22 cellular contexts compared by ENCODE assay signal in genomic region chr5:135027318-135027698, GRCh38. TPM values are rescaled to one million over a fixed set of nuclear protein-coding genes. Genes with fewer than 3 reads are reported as not detected.
DNase-seq lines count a peak whose midpoint lies in the region; ATAC-seq, FAIRE-seq and TF ChIP-seq lines count a peak whose summit lies in the region.
"Had no signal": no experiment of that assay in that cellular context is flagged by ENCODE, and none has a peak within 500 bp of the region (broad histone marks: within the 10 kb centered on the region; RNA-seq: fewer than 3 reads in every experiment).

No MANE protein-coding gene starts in this region.

- intact Hi-C loops in right lobe of liver (cut with DNase I) (no loop called here), transverse colon (cut with DNase I; ENCODE audit: low total_unique reads) (no loop called here)

- no peak overlapping the region for H3K9ac ChIP-seq in HUES48 (ENCODE audit: low read depth, low read length)

- ATAC-seq in right lobe of liver (no peak), GM18517 (IDR thresholded peaks at IDR 0.05; ENCODE audit: unreplicated experiment) (no peak)
- ATAC-seq: activated naive CD4-positive, alpha-beta T cell treated with anti-CD3 and anti-CD28 coated beads, Interleukin-2, amount 50 U/mL, for 72 hours; activated T-cell treated with anti-CD3 and anti-CD28 coated beads, Interleukin-2, amount 50 U/mL, for 72 hours; body of pancreas; left ventricle myocardium superior; Right ventricle myocardium inferior had no signal

- TF ChIP-seq CTCF in brain (conservative IDR thresholded peaks at IDR 0.05): no peak
- TF ChIP-seq CTCF in right lobe of liver (IDR thresholded peaks at IDR 0.05): no peak
- TF ChIP-seq CTCF in transverse colon (IDR thresholded peaks at IDR 0.05): no peak
- no peak for TF ChIP-seq CTCF in D721Med (IDR thresholded peaks at IDR 0.05; ENCODE audit: insufficient read depth, missing control alignments)

- peaks cover 0 to 12% (median 4%) of the 10 kb centered on the region in 5 experiments for H3K9me3 Mint-ChIP-seq in brain
- H3K9me3 Mint-ChIP-seq: activated T-cell treated with anti-CD3 and anti-CD28 coated beads, Interleukin-2, amount 50 U/mL, for 72 hours had no signal

- H3K4me3 Mint-ChIP-seq in brain: peak overlapping the region in 3 of 5 experiments; percentile 9 to 78 (median 70)
- H3K4me3 Mint-ChIP-seq: activated T-cell treated with anti-CD3 and anti-CD28 coated beads, Interleukin-2, amount 50 U/mL, for 72 hours had no signal

- TF ChIP-seq POLR2A in right lobe of liver (IDR thresholded peaks at IDR 0.05) (no peak), transverse colon (IDR thresholded peaks at IDR 0.05) (no peak)

- TF ChIP-seq EP300 in transverse colon (IDR thresholded peaks at IDR 0.05; ENCODE audit: low read depth): no peak

- in situ Hi-C loops in transverse colon (cut with MboI; ENCODE audit: low pct_ligation_motif_present in 1 of 4, low pct_unique_long_range_greater_than_20kb in 1 of 4, low sequenced_read_pairs in 3 of 4): loop anchor here in 1 of 4 donors (25.0 kb wide), 1 partner anchor 160 kb away; no protein-coding TSS in a partner anchor

- H3K27me3 ChIP-seq in HUES48 (ENCODE audit: control insufficient read depth, insufficient read depth, low read length): peaks cover 85% of the 10 kb centered on the region
- peaks cover 19 to 40% of the 10 kb centered on the region in 2 donors for H3K27me3 ChIP-seq in right lobe of liver
- H3K27me3 ChIP-seq in transverse colon: peaks cover 69% of the 10 kb centered on the region

- FAIRE-seq in D721Med (lab: Jason Lieb, UNC): no peak
- FAIRE-seq: frontal cortex had no signal

- peak in 2 of 3 donors; percentile 16 to 55 for DNase-seq in right lobe of liver
- DNase-seq in transverse colon: no peak
- DNase-seq in stimulated activated CD4-positive, alpha-beta T cell treated with anti-CD3 and anti-CD28 coated beads, Interleukin-2, amount 100 ng/mL, for 24 hours: no peak
- no peak for DNase-seq in D721Med (ENCODE audit: insufficient read length, low spot score)
- DNase-seq: activated CD8-positive, alpha-beta memory T cell treated with anti-CD3 and anti-CD28 coated beads for 24 hours; activated T-cell treated with anti-CD3 and anti-CD28 coated beads, Interleukin-2, amount 50 U/mL, for 72 hours; AML-193; body of pancreas; colonic mucosa; left ventricle myocardium superior; NCI-H1436 treated with DMSO at 0.1 percent for 48 hours; NCI-H226; ovary; sigmoid colon had no signal

- H3K9me3 ChIP-seq in HUES48 (ENCODE audit: control insufficient read depth, insufficient read depth, low read length): no peaks in the 10 kb centered on the region
- no peaks in the 10 kb centered on the region for H3K9me3 ChIP-seq in right lobe of liver
- no peaks in the 10 kb centered on the region for H3K9me3 ChIP-seq in transverse colon
- H3K9me3 ChIP-seq: body of pancreas, colonic mucosa, sigmoid colon had no signal

- H3K36me3 ChIP-seq in HUES48 (ENCODE audit: control insufficient read depth, insufficient read depth, low read length) (no peaks in the 10 kb centered on the region), right lobe of liver (no peaks in the 10 kb centered on the region), transverse colon (no peaks in the 10 kb centered on the region)
- H3K36me3 ChIP-seq: colonic mucosa, ovary, sigmoid colon had no signal

- H3K4me1 Mint-ChIP-seq in brain: peaks cover 17% of the 10 kb centered on the region

- peaks cover 94% of the 10 kb centered on the region for H3K27me3 Mint-ChIP-seq in brain

- H3K4me3 ChIP-seq in HUES48 (ENCODE audit: low read depth, low read length) (peak overlapping the region; percentile 30; the same call in 1 of the 2 replicates), right lobe of liver (no peak overlapping the region), transverse colon (peak overlapping the region in 1 of 4 donors; percentile 20)
- H3K4me3 ChIP-seq: body of pancreas, colonic mucosa, ovary, sigmoid colon had no signal

- H3K36me3 Mint-ChIP-seq in brain: no peaks in the 10 kb centered on the region

- peak overlapping the region in 1 of 5 experiments; percentile 85 for H3K27ac Mint-ChIP-seq in brain
- H3K27ac Mint-ChIP-seq: activated naive CD4-positive, alpha-beta T cell treated with anti-CD3 and anti-CD28 coated beads, Interleukin-2, amount 50 U/mL, for 72 hours; activated T-cell treated with anti-CD3 and anti-CD28 coated beads, Interleukin-2, amount 50 U/mL, for 72 hours had no signal

- peaks cover 17% of the 10 kb centered on the region for H3K4me1 ChIP-seq in HUES48 (ENCODE audit: control insufficient read depth, insufficient read depth, low read length)
- H3K4me1 ChIP-seq in right lobe of liver: peaks cover 0 to 14% (median 2%) of the 10 kb centered on the region in 4 donors
- peaks cover 12 to 20% (median 15%) of the 10 kb centered on the region in 4 donors for H3K4me1 ChIP-seq in transverse colon

- WGBS in right lobe of liver (ENCODE audit: insufficient coverage, low coverage, low lambda C conversion rate, missing lambda C conversion rate): 20% methylated on average over 4 of the region's 28 CpGs
- WGBS in transverse colon (ENCODE audit: low coverage in 1 of 2), 2 donors: 38% methylated on average over 28 of the region's 28 CpGs; no CpG with 5 or more reads in 1 of the 2 donors

- H3K27ac ChIP-seq in HUES48 (ENCODE audit: low read depth, low read length) (no peak overlapping the region), right lobe of liver (no peak overlapping the region), transverse colon (peak overlapping the region; percentile 20 to 59 (median 34))
- H3K27ac ChIP-seq: body of pancreas, colonic mucosa, ovary had no signal

RNA-seq across cellular contexts. Expression of gene PITX1, which starts 6.7 kb away (rescaled TPM):
- polyA plus RNA-seq in brain (ENCODE audit: insufficient read depth, low read depth, low replicate concordance): 5.9 TPM
- total RNA-seq in right lobe of liver (not detected), transverse colon (10 to 100 TPM in 1 of 4 donors, 1 to 10 TPM in 3; 3.7 to 13.9 (median 8.4) TPM)
- total RNA-seq: body of pancreas, frontal cortex, left ventricle myocardium superior, Right ventricle myocardium inferior had no signal

RNA-seq across cellular contexts. Expression of gene CATSPER3, which starts 59.6 kb away (rescaled TPM):
- 0.41 TPM for polyA plus RNA-seq in brain (ENCODE audit: insufficient read depth, low read depth, low replicate concordance)
- total RNA-seq in right lobe of liver: 1 to 10 TPM in 1 of 6 experiments, under 1 TPM in 3, not detected in 2; 0.29 to 1.1 (median 0.81) TPM
- total RNA-seq in transverse colon: 1 to 10 TPM in 2 of 4 donors, under 1 TPM in 1, not detected in 1; 0.32 to 4.1 (median 1.1) TPM
- total RNA-seq: G401, HT-29 had no signal

Comparison
In these comparisons a context has a peak if more than half of its experiments do, and no peak if none do; other contexts are left out.
1. H3K27ac ChIP-seq: peak in transverse colon (4 of 4); none in HUES48 (single experiment) and right lobe of liver (0 of 3).
2. DNase-seq: peak in right lobe of liver (2 of 3); none in transverse colon (single experiment), stimulated activated CD4-positive, alpha-beta T cell treated with anti-CD3 and anti-CD28 coated beads, Interleukin-2, amount 100 ng/mL, for 24 hours (0 of 2) and D721Med (single experiment).
3. RNA of gene PITX1, which starts 6.7 kb away (total RNA-seq): 3.7 to 13.9 TPM in transverse colon; not detected in right lobe of liver; every median in the first group is over 4 times any median in the second.